23 cellular contexts compared by ENCODE assay signal in genomic region chr14:99643343-99643742, GRCh38. TPM values are rescaled to one million over a fixed set of nuclear protein-coding genes. Genes with fewer than 3 reads are reported as not detected.
"Had no signal": no experiment of that assay in that cellular context is flagged by ENCODE, and none has a peak within 500 bp of the region (broad histone marks: within the 10 kb centered on the region; RNA-seq: fewer than 3 reads in every experiment).

No MANE protein-coding gene starts in this region.

- DNase-seq: activated CD4-positive, alpha-beta T cell treated with anti-CD3 and anti-CD28 coated beads, Interleukin-2, amount 50 U/mL, for 4 hours; activated effector memory CD4-positive, alpha-beta T cell treated with Interleukin-2 at 50 U/mL for 16 hours; activated naive CD4-positive, alpha-beta T cell treated with anti-CD3 and anti-CD28 coated beads, Interleukin-2, amount 50 U/mL, for 16 hours; activated T-cell treated with anti-CD3 and anti-CD28 coated beads, Interleukin-2, amount 50 U/mL, for 1 hour; cortex of kidney; effector CD4-positive, alpha-beta T cell; gastrocnemius medialis; head of caudate nucleus; left lung; mammary epithelial cell; naive thymus-derived CD4-positive, alpha-beta T cell; pancreas; right lobe of liver; stimulated activated CD4-positive, alpha-beta T cell treated with anti-CD3 and anti-CD28 coated beads, Interleukin-4, amount 100 ng/mL, for 4 hours; stimulated activated naive CD4-positive, alpha-beta T cell; substantia nigra; T-cell; tibial artery had no signal

- H3K4me2 ChIP-seq: neural progenitor cell had no signal

- H3K27me3 ChIP-seq: ascending aorta, pancreas had no signal

- H3K36me3 ChIP-seq: ascending aorta, gastrocnemius medialis, left lung, neural progenitor cell, pancreas, right lobe of liver, tibial artery had no signal

- H3K9me3 ChIP-seq: ascending aorta, gastrocnemius medialis, left lung, pancreas, right lobe of liver, tibial artery had no signal

- H2AFZ ChIP-seq: neural progenitor cell had no signal

- H3K27ac ChIP-seq: ascending aorta, gastrocnemius medialis, left lung, neural progenitor cell, pancreas, right lobe of liver, tibial artery had no signal

- H3K4me1 ChIP-seq: ascending aorta, gastrocnemius medialis, pancreas had no signal

- H3K4me3 ChIP-seq: ascending aorta, gastrocnemius medialis, left lung, neural progenitor cell, pancreas, right lobe of liver, tibial artery had no signal

RNA-seq across cellular contexts. Expression of gene HHIPL1, which starts 1.6 kb away (rescaled TPM):
- total RNA-seq: mononuclear cell had no signal
- polyA plus RNA-seq: naive thymus-derived CD4-positive, alpha-beta T cell had no signal

RNA-seq across cellular contexts. Expression of gene CYP46A1, which starts 40.8 kb away (rescaled TPM):
- total RNA-seq: ascending aorta, esophagus mucosa, kidney epithelial cell, mammary epithelial cell had no signal
- polyA plus RNA-seq: mammary epithelial cell had no signal
